In the genomic region with DNA sequence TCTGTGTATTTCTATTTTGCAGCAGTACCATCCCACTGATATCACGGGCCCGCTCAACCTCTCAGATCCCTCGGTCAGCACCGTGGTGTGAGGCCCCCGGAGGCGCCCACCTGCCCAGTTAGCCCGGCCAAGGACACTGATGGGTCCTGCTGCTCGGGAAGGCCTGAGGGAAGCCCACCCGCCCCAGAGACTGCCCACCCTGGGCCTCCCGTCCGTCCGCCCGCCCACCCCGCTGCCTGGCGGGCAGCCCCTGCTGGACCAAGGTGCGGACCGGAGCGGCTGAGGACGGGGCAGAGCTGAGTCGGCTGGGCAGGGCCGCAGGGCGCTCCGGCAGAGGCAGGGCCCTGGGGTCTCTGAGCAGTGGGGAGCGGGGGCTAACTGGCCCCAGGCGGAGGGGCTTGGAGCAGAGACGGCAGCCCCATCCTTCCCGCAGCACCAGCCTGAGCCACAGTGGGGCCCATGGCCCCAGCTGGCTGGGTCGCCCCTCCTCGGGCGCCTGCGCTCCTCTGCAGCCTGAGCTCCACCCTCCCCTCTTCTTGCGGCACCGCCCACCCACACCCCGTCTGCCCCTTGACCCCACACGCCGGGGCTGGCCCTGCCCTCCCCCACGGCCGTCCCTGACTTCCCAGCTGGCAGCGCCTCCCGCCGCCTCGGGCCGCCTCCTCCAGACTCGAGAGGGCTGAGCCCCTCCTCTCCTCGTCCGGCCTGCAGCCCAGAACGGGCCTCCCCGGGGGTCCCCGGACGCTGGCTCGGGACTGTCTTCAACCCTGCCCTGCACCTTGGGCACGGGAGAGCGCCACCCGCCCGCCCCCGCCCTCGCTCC, we compare ENCODE assay signal across 9 cellular contexts. TPM values are rescaled to one million over a fixed set of nuclear protein-coding genes. Genes with fewer than 3 reads are reported as not detected.
A peak's percentile ranks its signal among the peaks of the same experiment; 100 is the strongest.
DNase-seq lines count a peak whose midpoint lies in the region; ATAC-seq and TF ChIP-seq lines count a peak whose summit lies in the region.
"Had no signal": no experiment of that assay in that cellular context is flagged by ENCODE, and none has a peak within 500 bp of the region (broad histone marks: within the 10 kb centered on the region; RNA-seq: fewer than 3 reads in every experiment).

No MANE protein-coding gene starts in this region.

- intact Hi-C loops in Caco-2 (cut with micrococcal nuclease; ENCODE audit: unreplicated experiment) = loop anchor here (5.0 kb wide), 1 partner anchor 41 kb away; no protein-coding TSS in a partner anchor

- H3K27me3 ChIP-seq in Caco-2 (replicated peaks; ENCODE audit: control insufficient read depth, insufficient read depth, low read length) (peaks cover 2% of the 10 kb centered on the region; the same call in 1 of the 2 replicates), gastroesophageal sphincter (peaks cover 100% of the 10 kb centered on the region)

- H3K27me3 Mint-ChIP-seq in Caco-2 (ENCODE audit: insufficient read depth, unreplicated experiment) (peaks cover 4% of the 10 kb centered on the region), T-helper 17 cell (peaks cover 25% of the 10 kb centered on the region), memory B cell (peaks cover 24% of the 10 kb centered on the region)

- H3K4me3 ChIP-seq in Caco-2 (ENCODE audit: low read depth, low read length) (peak overlapping the region; percentile 74), gastroesophageal sphincter (peak overlapping the region in 1 of 2 donors; percentile 48)

- H3K27ac Mint-ChIP-seq in Caco-2 (ENCODE audit: unreplicated experiment) = no peak overlapping the region
- H3K27ac Mint-ChIP-seq in T-helper 17 cell = no peak overlapping the region
- H3K27ac Mint-ChIP-seq in memory B cell = no peak overlapping the region

- no peak for TF ChIP-seq EP300 in gastroesophageal sphincter (IDR thresholded peaks at IDR 0.05)

- H3K9me3 ChIP-seq in Caco-2 = no peaks in the 10 kb centered on the region
- no peaks in the 10 kb centered on the region for H3K9me3 ChIP-seq in T-helper 17 cell (ENCODE audit: control insufficient read depth, low read length, poor library complexity, severe bottlenecking)
- H3K9me3 ChIP-seq in gastroesophageal sphincter = no peaks in the 10 kb centered on the region
- H3K9me3 ChIP-seq: uterus had no signal

- H3K9me3 Mint-ChIP-seq in Caco-2 (ENCODE audit: unreplicated experiment) (no peaks in the 10 kb centered on the region), memory B cell (no peaks in the 10 kb centered on the region)

- TF ChIP-seq POLR2A in gastroesophageal sphincter (IDR thresholded peaks at IDR 0.05) = no peak

- DNase-seq in Caco-2 (peak; percentile 83 to 85), HuH-7 (ENCODE audit: low spot score) (peak; percentile 84), T-helper 17 cell (no peak), memory B cell (ENCODE audit: low spot score in 2 of 2) (no peak)
- DNase-seq in stimulated activated naive CD4-positive, alpha-beta T cell treated with Interleukin-2 at 50 U/mL for 16 hours (lab: John Stamatoyannopoulos, UW) = no peak
- DNase-seq: uterus had no signal

- H3K27ac ChIP-seq in gastroesophageal sphincter = no peak overlapping the region
- H3K27ac ChIP-seq: uterus had no signal

- ATAC-seq in T-helper 17 cell (peak; percentile 11), memory B cell (ENCODE audit: low read depth) (peak; percentile 28), gastroesophageal sphincter (no peak), GM19452 (IDR thresholded peaks at IDR 0.05; ENCODE audit: unreplicated experiment) (no peak), HG03025 (IDR thresholded peaks at IDR 0.05; ENCODE audit: low FRiP score, unreplicated experiment) (no peak)

- no CpG with 5 or more reads among the region's 57 CpGs for whole genome bisulfite sequencing in gastroesophageal sphincter (ENCODE audit: low coverage in 1 of 2), 2 donors

- POLR2A ChIA-PET in Caco-2 (lab: Charles Lee) = interaction anchor here (0.5 to 1.6 kb wide), 3 partner anchors 33 to 684 kb away, joined by 3 to 5 read pairs (median 5); partner anchors contain the start of gene TPRN

- H3K4me3 Mint-ChIP-seq in Caco-2 (ENCODE audit: unreplicated experiment) (peak overlapping the region; percentile 79), T-helper 17 cell (no peak overlapping the region), memory B cell (no peak overlapping the region)

- H3K36me3 ChIP-seq in Caco-2 (ENCODE audit: control insufficient read depth, insufficient read depth, low read length) (no peaks in the 10 kb centered on the region), gastroesophageal sphincter (no peaks in the 10 kb centered on the region)
- H3K36me3 ChIP-seq: uterus had no signal

- H3K4me1 ChIP-seq in Caco-2 (peaks cover 13% of the 10 kb centered on the region), gastroesophageal sphincter (peaks cover 5 to 41% (median 30%) of the 10 kb centered on the region in 3 donors)

- CTCF ChIA-PET in Caco-2 (lab: Charles Lee) = interaction anchor here (0.6 to 3.1 kb wide), 7 partner anchors 9 to 274 kb away, joined by 3 to 16 read pairs (median 8); partner anchors contain the start of genes ANAPC2, RNF224 and SSNA1

- no peak for TF ChIP-seq CTCF in Caco-2 (IDR thresholded peaks at IDR 0.05; ENCODE audit: insufficient read depth in 1 of 2, low read depth in 1 of 2, low read length in 1 of 2, severe bottlenecking in 1 of 2, unreplicated experiment in 1 of 2)
- TF ChIP-seq CTCF in gastroesophageal sphincter (IDR thresholded peaks at IDR 0.05) = no peak

- no TSS peak for BruUV-seq in Caco-2 (replicated peaks; lab: Mats Ljungman, UMichigan)

- H3K36me3 Mint-ChIP-seq in Caco-2 (ENCODE audit: insufficient read depth, unreplicated experiment) = peaks cover under 1% of the 10 kb centered on the region
- no peaks in the 10 kb centered on the region for H3K36me3 Mint-ChIP-seq in T-helper 17 cell (ENCODE audit: low read depth)
- H3K36me3 Mint-ChIP-seq in memory B cell = no peaks in the 10 kb centered on the region

- H3K4me1 Mint-ChIP-seq in Caco-2 (ENCODE audit: low read depth, unreplicated experiment) (peaks cover 6% of the 10 kb centered on the region), T-helper 17 cell (peaks cover 8% of the 10 kb centered on the region), memory B cell (peaks cover 4% of the 10 kb centered on the region)

RNA-seq across cellular contexts. Expression of gene LRRC26, which starts 1.9 kb away (rescaled TPM):
- total RNA-seq in Caco-2 (2022) = 2.9 and 3.0 TPM in 2 replicates
- total RNA-seq in T-helper 17 cell = not detected
- total RNA-seq in gastroesophageal sphincter = 1 to 10 TPM in 1 of 4 donors, not detected in 3; 7.7 TPM

RNA-seq across cellular contexts. Expression of gene TMEM210, which starts 3.9 kb away (rescaled TPM):
- total RNA-seq in Caco-2 (2022) = 0.70 TPM in 1 of 2 replicates, not detected in the other
- not detected for total RNA-seq in T-helper 17 cell
- not detected for total RNA-seq in gastroesophageal sphincter
- total RNA-seq: uterus had no signal

RNA-seq across cellular contexts. Expression of gene ANAPC2, which starts 20.4 kb away (rescaled TPM):
- 66.8 and 67.5 TPM in 2 replicates for total RNA-seq in Caco-2 (2022)
- total RNA-seq in T-helper 17 cell = 100 to 1,000 TPM; 114 to 116 TPM
- total RNA-seq in gastroesophageal sphincter = 10 to 100 TPM; 11.9 to 32.1 (median 23.7) TPM

RNA-seq across cellular contexts. Expression of gene SSNA1, which starts 20.5 kb away (rescaled TPM):
- total RNA-seq in Caco-2 (2022) (62.3 and 62.7 TPM in 2 replicates), T-helper 17 cell (10 to 100 TPM; 39.4 to 48.3 TPM), gastroesophageal sphincter (10 to 100 TPM; 56.8 to 99.0 (median 73.8) TPM)

RNA-seq across cellular contexts. Expression of gene GRIN1, which starts 29.0 kb away (rescaled TPM):
- 1.9 and 3.7 TPM in 2 replicates for total RNA-seq in Caco-2 (2022)
- not detected for total RNA-seq in T-helper 17 cell
- total RNA-seq in gastroesophageal sphincter = under 1 TPM in 2 of 4 donors, not detected in 2; 0.08 to 0.13 TPM
- total RNA-seq: uterus had no signal

Comparison
In these comparisons a context has a peak if more than half of its experiments do, and no peak if none do; other contexts are left out.
1. DNase-seq: peak in Caco-2 (2 of 2) and HuH-7 (single experiment); none in T-helper 17 cell (0 of 3), memory B cell (0 of 2) and stimulated activated naive CD4-positive, alpha-beta T cell treated with Interleukin-2 at 50 U/mL for 16 hours (single experiment).
2. ATAC-seq: peak in T-helper 17 cell (single experiment) and memory B cell (single experiment); none in gastroesophageal sphincter (single experiment), GM19452 (single experiment) and HG03025 (single experiment).